ENCODE assay signal across 8 cellular contexts in genomic region chr15:90957105-90957790, GRCh38. TPM values are rescaled to one million over a fixed set of nuclear protein-coding genes. Genes with fewer than 3 reads are reported as not detected.
DNase-seq lines count a peak whose midpoint lies in the region; ATAC-seq, FAIRE-seq and TF ChIP-seq lines count a peak whose summit lies in the region.

No MANE protein-coding gene starts in this region.

- H3K4me3 ChIP-seq in prostate gland, result peak overlapping the region; percentile 43 to 50

- H3K27me3 ChIP-seq in prostate gland (replicated peaks; ENCODE audit: insufficient read depth), result no peaks in the 10 kb centered on the region

- no peaks in the 10 kb centered on the region for H3K9me3 Mint-ChIP-seq in activated T-helper 1 cell treated with anti-CD3 and anti-CD28 coated beads, Interleukin-12 subunit alpha, Interleukin-12 subunit beta, Interleukin-2, Interleukin-4 antibody, amounts not matched to agents 30 ng/mL and 10 ng/mL and 1 ng/mL, durations not matched to agents 14 hours and 24 hours and 36 hours

- no peaks in the 10 kb centered on the region for H3K9me3 ChIP-seq in prostate gland

- H3K4me1 Mint-ChIP-seq in activated T-helper 1 cell treated with anti-CD3 and anti-CD28 coated beads, Interleukin-12 subunit alpha, Interleukin-12 subunit beta, Interleukin-2, Interleukin-4 antibody, amounts not matched to agents 30 ng/mL and 10 ng/mL and 1 ng/mL, durations not matched to agents 14 hours and 24 hours and 36 hours (ENCODE audit: low read depth), result peaks cover 24% of the 10 kb centered on the region

- peak overlapping the region; percentile 66 to 71 for H3K27ac ChIP-seq in prostate gland

- ATAC-seq in left cardiac atrium (peak; percentile 5 to 11), GM21381 (IDR thresholded peaks at IDR 0.05; ENCODE audit: unreplicated experiment) (no peak)

- H3K27me3 Mint-ChIP-seq in activated T-helper 1 cell treated with anti-CD3 and anti-CD28 coated beads, Interleukin-12 subunit alpha, Interleukin-12 subunit beta, Interleukin-2, Interleukin-4 antibody, amounts not matched to agents 30 ng/mL and 10 ng/mL and 1 ng/mL, durations not matched to agents 14 hours and 24 hours and 36 hours (ENCODE audit: insufficient read depth), result no peaks in the 10 kb centered on the region

- 6% methylated on average over 43 of the region's 58 CpGs for whole genome bisulfite sequencing in prostate gland

- peaks cover 10% of the 10 kb centered on the region for H3K4me1 ChIP-seq in prostate gland (replicated peaks)

- DNase-seq in GM12891 (ENCODE audit: insufficient read length, low spot score) (no peak), left cardiac atrium (no peak), prostate gland (ENCODE audit: low spot score) (no peak), NCI-H2029 treated with DMSO at 0.1 percent for 48 hours (lab: John Stamatoyannopoulos, UW) (no peak)
- DNase-seq in activated T-helper 1 cell treated with anti-CD3 and anti-CD28 coated beads, Interleukin-12 subunit alpha, Interleukin-12 subunit beta, Interleukin-2, Interleukin-4 antibody, amounts not matched to agents 30 ng/mL and 10 ng/mL and 1 ng/mL, durations not matched to agents 14 hours and 24 hours and 36 hours (ENCODE audit: low spot score), result no peak
- no peak for DNase-seq in activated CD4-positive, alpha-beta T cell treated with anti-CD3 and anti-CD28 coated beads, Interleukin-2, amount 50 U/mL, for 1 hour
- no peak for DNase-seq in activated CD8-positive, alpha-beta memory T cell treated with anti-CD3 and anti-CD28 coated beads, Interleukin-2, amount 50 U/mL, for 48 hours

- H3K27ac Mint-ChIP-seq in activated T-helper 1 cell treated with anti-CD3 and anti-CD28 coated beads, Interleukin-12 subunit alpha, Interleukin-12 subunit beta, Interleukin-2, Interleukin-4 antibody, amounts not matched to agents 30 ng/mL and 10 ng/mL and 1 ng/mL, durations not matched to agents 14 hours and 24 hours and 36 hours, result peak overlapping the region; percentile 48

- no peak for TF ChIP-seq CTCF in prostate gland (IDR thresholded peaks at IDR 0.05)

- intact Hi-C loops in activated T-helper 1 cell treated with anti-CD3 and anti-CD28 coated beads, Interleukin-12 subunit alpha, Interleukin-12 subunit beta, Interleukin-2, Interleukin-4 antibody, amounts not matched to agents 30 ng/mL and 10 ng/mL and 1 ng/mL, durations not matched to agents 14 hours and 24 hours and 36 hours (cut with micrococcal nuclease), result loop anchor here (10.0 kb wide), 1 partner anchor 1622 kb away; the partner anchor contains the start of gene POLG
- intact Hi-C loops in left cardiac atrium (cut with DNase I) (loop anchor here (2.0 to 10.0 kb wide), 3 partner anchors 68 to 315 kb away; partner anchors contain the start of gene VPS33B (in 1 of the 2)), prostate gland (cut with DNase I) (loop anchor here (5.0 to 10.0 kb wide), 3 partner anchors 35 to 315 kb away; partner anchors contain the start of genes PRC1 and VPS33B)

- H3K36me3 ChIP-seq in prostate gland, result peaks cover 0 to 14% of the 10 kb centered on the region in 2 donors

- FAIRE-seq in GM12891 (lab: Jason Lieb, UNC), result peak; percentile 59

- H3K36me3 Mint-ChIP-seq in activated T-helper 1 cell treated with anti-CD3 and anti-CD28 coated beads, Interleukin-12 subunit alpha, Interleukin-12 subunit beta, Interleukin-2, Interleukin-4 antibody, amounts not matched to agents 30 ng/mL and 10 ng/mL and 1 ng/mL, durations not matched to agents 14 hours and 24 hours and 36 hours (ENCODE audit: low read depth), result peaks cover 35% of the 10 kb centered on the region

- H3K4me3 Mint-ChIP-seq in activated T-helper 1 cell treated with anti-CD3 and anti-CD28 coated beads, Interleukin-12 subunit alpha, Interleukin-12 subunit beta, Interleukin-2, Interleukin-4 antibody, amounts not matched to agents 30 ng/mL and 10 ng/mL and 1 ng/mL, durations not matched to agents 14 hours and 24 hours and 36 hours, result peak overlapping the region; percentile 78

- TF ChIP-seq POLR2A in GM12891 (IDR thresholded peaks at IDR 0.05; ENCODE audit: low read depth, low read length), result no peak
- TF ChIP-seq POLR2A in prostate gland (IDR thresholded peaks at IDR 0.05), result no peak

TF ChIP-seq in GM12891, 5 proteins besides CTCF, POLR2A, EP300 and RAD21:
- TF ChIP-seq PAX5 (IDR thresholded peaks at IDR 0.05; ENCODE audit: insufficient read depth, low read length, severe bottlenecking) (no peak), POLR2AphosphoS5 (IDR thresholded peaks at IDR 0.05; ENCODE audit: low read depth, low read length) (no peak), TAF1 (IDR thresholded peaks at IDR 0.05; ENCODE audit: low read depth, low read length) (no peak), POU2F2 (IDR thresholded peaks at IDR 0.05; ENCODE audit: low read depth, low read length) (no peak), SPI1 (IDR thresholded peaks at IDR 0.05; ENCODE audit: low read depth, low read length) (no peak)

RNA-seq across cellular contexts. Expression of gene RCCD1, which starts 2.6 kb away (rescaled TPM):
- polyA plus RNA-seq in GM12891 (2012; ENCODE audit: low read depth, missing spikeins), result 11.4 TPM
- 26.4 and 27.2 TPM in 2 replicates for total RNA-seq in activated T-helper 1 cell treated with anti-CD3 and anti-CD28 coated beads, Interleukin-12 subunit alpha, Interleukin-12 subunit beta, Interleukin-2, Interleukin-4 antibody, amounts not matched to agents 30 ng/mL and 10 ng/mL and 1 ng/mL, durations not matched to agents 14 hours and 24 hours and 36 hours
- total RNA-seq in left cardiac atrium (10 to 100 TPM in 1 of 2 donors, 1 to 10 TPM in 1; 8.4 to 10.6 TPM), prostate gland (10 to 100 TPM in 1 of 2 donors, 1 to 10 TPM in 1; 9.1 to 13.0 TPM)

RNA-seq across cellular contexts. Expression of gene UNC45A, which starts 22.2 kb away (rescaled TPM):
- 29.4 TPM for polyA plus RNA-seq in GM12891 (2012; ENCODE audit: low read depth, missing spikeins)
- 60.5 and 68.6 TPM in 2 replicates for total RNA-seq in activated T-helper 1 cell treated with anti-CD3 and anti-CD28 coated beads, Interleukin-12 subunit alpha, Interleukin-12 subunit beta, Interleukin-2, Interleukin-4 antibody, amounts not matched to agents 30 ng/mL and 10 ng/mL and 1 ng/mL, durations not matched to agents 14 hours and 24 hours and 36 hours
- total RNA-seq in left cardiac atrium (10 to 100 TPM; 27.3 to 29.5 TPM), prostate gland (10 to 100 TPM; 52.2 to 70.1 TPM)

RNA-seq across cellular contexts. Expression of gene HDDC3, which starts 24.9 kb away (rescaled TPM):
- polyA plus RNA-seq in GM12891 (2012; ENCODE audit: low read depth, missing spikeins), result 16.1 TPM
- 38.8 and 39.0 TPM in 2 replicates for total RNA-seq in activated T-helper 1 cell treated with anti-CD3 and anti-CD28 coated beads, Interleukin-12 subunit alpha, Interleukin-12 subunit beta, Interleukin-2, Interleukin-4 antibody, amounts not matched to agents 30 ng/mL and 10 ng/mL and 1 ng/mL, durations not matched to agents 14 hours and 24 hours and 36 hours
- 10 to 100 TPM; 12.2 to 17.1 TPM for total RNA-seq in left cardiac atrium
- 10 to 100 TPM; 16.2 to 30.6 TPM for total RNA-seq in prostate gland

RNA-seq across cellular contexts. Expression of gene PRC1, which starts 37.1 kb away (rescaled TPM):
- polyA plus RNA-seq in GM12891 (2012; ENCODE audit: low read depth, missing spikeins), result 65.0 TPM
- total RNA-seq in activated T-helper 1 cell treated with anti-CD3 and anti-CD28 coated beads, Interleukin-12 subunit alpha, Interleukin-12 subunit beta, Interleukin-2, Interleukin-4 antibody, amounts not matched to agents 30 ng/mL and 10 ng/mL and 1 ng/mL, durations not matched to agents 14 hours and 24 hours and 36 hours, result 78.4 and 86.0 TPM in 2 replicates
- total RNA-seq in left cardiac atrium (1 to 10 TPM; 6.2 to 6.9 TPM), prostate gland (10 to 100 TPM; 13.5 to 37.0 TPM)

RNA-seq across cellular contexts. Expression of gene MAN2A2, which starts 54.1 kb away (rescaled TPM):
- 43.2 TPM for polyA plus RNA-seq in GM12891 (2012; ENCODE audit: low read depth, missing spikeins)
- total RNA-seq in activated T-helper 1 cell treated with anti-CD3 and anti-CD28 coated beads, Interleukin-12 subunit alpha, Interleukin-12 subunit beta, Interleukin-2, Interleukin-4 antibody, amounts not matched to agents 30 ng/mL and 10 ng/mL and 1 ng/mL, durations not matched to agents 14 hours and 24 hours and 36 hours, result 228 and 239 TPM in 2 replicates
- total RNA-seq in left cardiac atrium, result 10 to 100 TPM; 79.3 to 83.2 TPM
- total RNA-seq in prostate gland, result 100 to 1,000 TPM in 1 of 2 donors, 10 to 100 TPM in 1; 46.6 to 113 TPM
